In the genomic region with DNA sequence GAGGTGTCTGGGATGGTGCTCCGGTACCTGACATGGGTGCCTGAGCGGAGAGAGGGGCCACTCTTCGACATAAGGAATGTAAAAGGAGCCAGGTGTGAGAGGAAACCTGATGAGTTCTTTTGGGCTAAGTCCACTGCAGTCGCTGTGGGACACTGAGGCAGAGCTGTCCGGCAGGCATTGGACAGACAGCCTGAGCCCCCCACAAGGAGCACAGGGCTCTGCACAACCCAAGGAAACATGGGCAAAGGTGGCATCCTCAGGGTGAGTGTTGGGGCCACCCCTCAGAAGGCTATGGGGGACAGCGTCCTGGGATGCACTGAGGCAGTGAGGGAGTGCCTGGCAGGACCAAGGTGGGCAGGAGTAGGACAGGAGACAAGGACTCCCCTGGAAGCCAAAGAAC, we compare ENCODE assay signal across 22 cellular contexts.
"Had no signal": no experiment of that assay in that cellular context is flagged by ENCODE, and none has a peak within 500 bp of the region (broad histone marks: within the 10 kb centered on the region; RNA-seq: fewer than 3 reads in every experiment).

No MANE protein-coding gene starts in this region.

- H3K27ac Mint-ChIP-seq: activated CD4-positive, alpha-beta memory T cell treated with anti-CD3 and anti-CD28 coated beads, Interleukin-2, amount 10 ng/mL, durations not matched to agents 7 days and 5 days; activated naive CD4-positive, alpha-beta T cell treated with anti-CD3 and anti-CD28 coated beads, Interleukin-2, amount 10 ng/mL, durations not matched to agents 7 days and 5 days; activated T-helper 2 cell treated with anti-CD3 and anti-CD28 coated beads, Interferon-gamma antibody, Interleukin-2, Interleukin-4, amounts not matched to agents 10 μg/mL and 5 μg/mL and 100 μg/mL, durations not matched to agents 14 hours and 24 hours and 36 hours; T-helper 2 cell treated with Interferon-gamma antibody and Interleukin-4, amounts not matched to agents 5 μg/mL and 100 μg/mL, for 36 hours had no signal

- H3K9me3 ChIP-seq: gastroesophageal sphincter, heart left ventricle, mucosa of descending colon, transverse colon, vagina had no signal

- H3K4me3 Mint-ChIP-seq: activated CD4-positive, alpha-beta memory T cell treated with anti-CD3 and anti-CD28 coated beads, Interleukin-2, amount 10 ng/mL, durations not matched to agents 7 days and 5 days; activated naive CD4-positive, alpha-beta T cell treated with anti-CD3 and anti-CD28 coated beads, Interleukin-2, amount 10 ng/mL, durations not matched to agents 7 days and 5 days; naive B cell; T-helper 2 cell treated with Interferon-gamma antibody and Interleukin-4, amounts not matched to agents 5 μg/mL and 100 μg/mL, for 36 hours had no signal

- FAIRE-seq: TTC549 had no signal

- ATAC-seq: esophagus mucosa, mucosa of descending colon had no signal

- H3K79me2 ChIP-seq: parathyroid adenoma had no signal

- H3K4me1 ChIP-seq: parathyroid adenoma had no signal

- H3K36me3 Mint-ChIP-seq: activated naive CD4-positive, alpha-beta T cell treated with anti-CD3 and anti-CD28 coated beads, Interleukin-2, amount 10 ng/mL, durations not matched to agents 7 days and 5 days; naive B cell had no signal

- H3K4me1 Mint-ChIP-seq: activated naive CD4-positive, alpha-beta T cell treated with anti-CD3 and anti-CD28 coated beads, Interleukin-2, amount 10 ng/mL, durations not matched to agents 7 days and 5 days had no signal

- H3K27ac ChIP-seq: heart left ventricle, parathyroid adenoma, SK-N-MC, transverse colon, vagina had no signal

- H2AFZ ChIP-seq: parathyroid adenoma had no signal

- H3K9ac ChIP-seq: parathyroid adenoma had no signal

- H3K9me3 Mint-ChIP-seq: activated CD4-positive, alpha-beta memory T cell treated with anti-CD3 and anti-CD28 coated beads, Interleukin-2, amount 10 ng/mL, durations not matched to agents 7 days and 5 days; activated naive CD4-positive, alpha-beta T cell treated with anti-CD3 and anti-CD28 coated beads, Interleukin-2, amount 10 ng/mL, durations not matched to agents 7 days and 5 days; activated T-helper 2 cell treated with anti-CD3 and anti-CD28 coated beads, Interferon-gamma antibody, Interleukin-2, Interleukin-4, amounts not matched to agents 10 μg/mL and 5 μg/mL and 100 μg/mL, durations not matched to agents 14 hours and 24 hours and 36 hours; naive B cell; T-helper 2 cell treated with Interferon-gamma antibody and Interleukin-4, amounts not matched to agents 5 μg/mL and 100 μg/mL, for 36 hours had no signal

- DNase-seq: activated CD4-positive, alpha-beta memory T cell treated with anti-CD3 and anti-CD28 coated beads, Interleukin-2, amount 10 ng/mL, durations not matched to agents 7 days and 5 days; activated CD4-positive, alpha-beta T cell treated with anti-CD3 and anti-CD28 coated beads for 4 hours; activated naive CD4-positive, alpha-beta T cell treated with anti-CD3 and anti-CD28 coated beads, Interleukin-2, amount 10 ng/mL, durations not matched to agents 7 days and 5 days; activated T-cell treated with anti-CD3 and anti-CD28 coated beads, Interleukin-2, amount 50 U/mL, for 1 hour; effector CD4-positive, alpha-beta T cell; heart left ventricle; left ventricle myocardium superior; naive B cell; stimulated activated CD4-positive, alpha-beta T cell treated with anti-CD3 and anti-CD28 coated beads, Interleukin-12 subunit alpha, Interleukin-12 subunit beta, amount 100 ng/mL, for 4 hours; stimulated activated CD4-positive, alpha-beta T cell treated with anti-CD3 and anti-CD28 coated beads, Interleukin-1b, Interleukin-23, amount 100 ng/mL, for 48 hours; stimulated activated CD8-positive, alpha-beta memory T cell treated with anti-CD3 and anti-CD28 coated beads, Interleukin-4, amount 100 ng/mL, for 48 hours; stimulated activated naive CD4-positive, alpha-beta T cell treated with Interleukin-2 at 50 U/mL for 16 hours; transverse colon had no signal

- H3K4me3 ChIP-seq: gastroesophageal sphincter, heart left ventricle, mucosa of descending colon, SK-N-MC, transverse colon, vagina had no signal

- H3K27me3 ChIP-seq: gastroesophageal sphincter, heart left ventricle, transverse colon, vagina had no signal

- H3K36me3 ChIP-seq: transverse colon had no signal
